Comparison of ENCODE assay signal across 25 cellular contexts in genomic region chr16:19105131-19105530, GRCh38. TPM values are rescaled to one million over a fixed set of nuclear protein-coding genes. Genes with fewer than 3 reads are reported as not detected.
A peak's percentile ranks its signal among the peaks of the same experiment; 100 is the strongest.
DNase-seq lines count a peak whose midpoint lies in the region; ATAC-seq and TF ChIP-seq lines count a peak whose summit lies in the region.
"Had no signal": no experiment of that assay in that cellular context is flagged by ENCODE, and none has a peak within 500 bp of the region (broad histone marks: within the 10 kb centered on the region; RNA-seq: fewer than 3 reads in every experiment).

No MANE protein-coding gene starts in this region.

- ATAC-seq in GM23338 (no peak), GM21526 (IDR thresholded peaks at IDR 0.05; ENCODE audit: low FRiP score, unreplicated experiment) (no peak)
- ATAC-seq: GM12878, PC-3 had no signal

- H3K4me2 ChIP-seq in GM23338 = no peak overlapping the region

- H3K9me2 ChIP-seq in GM23338 (ENCODE audit: insufficient read depth) = no peaks in the 10 kb centered on the region

- no peak for TF ChIP-seq CTCF in GM23338 (conservative IDR thresholded peaks at IDR 0.05; ENCODE audit: low read depth in 2 of 2)
- TF ChIP-seq CTCF in nephron progenitor cell (IDR thresholded peaks at IDR 0.05) = no peak
- no peak for TF ChIP-seq CTCF in type B pancreatic cell (conservative IDR thresholded peaks at IDR 0.05)

- H3K27ac Mint-ChIP-seq in GM23338 = no peak overlapping the region
- peak overlapping the region; percentile 44 for H3K27ac Mint-ChIP-seq in nephron progenitor cell
- no peak overlapping the region for H3K27ac Mint-ChIP-seq in type B pancreatic cell
- no peak overlapping the region for H3K27ac Mint-ChIP-seq in activated T-helper 1 cell treated with anti-CD3 and anti-CD28 coated beads, Interleukin-12 subunit alpha, Interleukin-12 subunit beta, Interleukin-2, Interleukin-4 antibody, amounts not matched to agents 30 ng/mL and 10 ng/mL and 1 ng/mL, durations not matched to agents 14 hours and 24 hours and 36 hours
- H3K27ac Mint-ChIP-seq: CD4-positive, alpha-beta memory T cell; H9; HFFc6 had no signal

- H3K27me3 ChIP-seq in GM23338 (ENCODE audit: insufficient read depth) (no peaks in the 10 kb centered on the region), SJCRH30 (no peaks in the 10 kb centered on the region)

- intact Hi-C loops in activated T-helper 1 cell treated with anti-CD3 and anti-CD28 coated beads, Interleukin-12 subunit alpha, Interleukin-12 subunit beta, Interleukin-2, Interleukin-4 antibody, amounts not matched to agents 30 ng/mL and 10 ng/mL and 1 ng/mL, durations not matched to agents 14 hours and 24 hours and 36 hours (cut with micrococcal nuclease) = no loop called here

- H3K27ac ChIP-seq in GM23338 (ENCODE audit: low read depth) (no peak overlapping the region), SJCRH30 (peak overlapping the region; percentile 58)
- H3K27ac ChIP-seq: GM23248 had no signal

- H3K4me3 Mint-ChIP-seq in GM23338 (no peak overlapping the region), nephron progenitor cell (no peak overlapping the region), type B pancreatic cell (peak overlapping the region; percentile 20)
- no peak overlapping the region for H3K4me3 Mint-ChIP-seq in activated T-helper 1 cell treated with anti-CD3 and anti-CD28 coated beads, Interleukin-12 subunit alpha, Interleukin-12 subunit beta, Interleukin-2, Interleukin-4 antibody, amounts not matched to agents 30 ng/mL and 10 ng/mL and 1 ng/mL, durations not matched to agents 14 hours and 24 hours and 36 hours
- H3K4me3 Mint-ChIP-seq: CD4-positive, alpha-beta memory T cell; H9; HFFc6 had no signal

- H3K9me3 Mint-ChIP-seq in GM23338 (no peaks in the 10 kb centered on the region), nephron progenitor cell (peaks cover 3% of the 10 kb centered on the region), type B pancreatic cell (peaks cover under 1% of the 10 kb centered on the region)
- H3K9me3 Mint-ChIP-seq in activated T-helper 1 cell treated with anti-CD3 and anti-CD28 coated beads, Interleukin-12 subunit alpha, Interleukin-12 subunit beta, Interleukin-2, Interleukin-4 antibody, amounts not matched to agents 30 ng/mL and 10 ng/mL and 1 ng/mL, durations not matched to agents 14 hours and 24 hours and 36 hours = no peaks in the 10 kb centered on the region
- H3K9me3 Mint-ChIP-seq: CD4-positive, alpha-beta memory T cell; H9; HFFc6 had no signal

- H3K4me3 ChIP-seq in GM23338 (no peak overlapping the region), SJCRH30 (no peak overlapping the region)
- H3K4me3 ChIP-seq: GM12878, GM23248 had no signal

- H3K4me1 ChIP-seq in GM23338 (ENCODE audit: insufficient read depth) (no peaks in the 10 kb centered on the region; the same call in 1 of the 2 replicates), SJCRH30 (peaks cover 43% of the 10 kb centered on the region)

- H3K9me3 ChIP-seq in SJCRH30 (replicated peaks) = no peaks in the 10 kb centered on the region

- no peaks in the 10 kb centered on the region for H3K36me3 ChIP-seq in GM23338 (ENCODE audit: insufficient read depth)
- H3K36me3 ChIP-seq in SJCRH30 = no peaks in the 10 kb centered on the region

- no peaks in the 10 kb centered on the region for H3K79me2 ChIP-seq in GM23338 (replicated peaks; ENCODE audit: insufficient read depth)

- H2AFZ ChIP-seq in GM23338 = 0 out of 2 replicates have a peak overlapping the region, but pooled peaks have one; percentile 32
- H2AFZ ChIP-seq: GM23248 had no signal

- H3K4me1 Mint-ChIP-seq in GM23338 (peaks cover 9% of the 10 kb centered on the region), nephron progenitor cell (peaks cover 38% of the 10 kb centered on the region), type B pancreatic cell (ENCODE audit: unreplicated experiment) (peaks cover 24% of the 10 kb centered on the region)
- peaks cover 12% of the 10 kb centered on the region for H3K4me1 Mint-ChIP-seq in activated T-helper 1 cell treated with anti-CD3 and anti-CD28 coated beads, Interleukin-12 subunit alpha, Interleukin-12 subunit beta, Interleukin-2, Interleukin-4 antibody, amounts not matched to agents 30 ng/mL and 10 ng/mL and 1 ng/mL, durations not matched to agents 14 hours and 24 hours and 36 hours (ENCODE audit: low read depth)
- H3K4me1 Mint-ChIP-seq: CD4-positive, alpha-beta memory T cell had no signal

- no peaks in the 10 kb centered on the region for H3F3A ChIP-seq in GM23338 (replicated peaks; ENCODE audit: low read depth)

- DNase-seq in GM23338 (ENCODE audit: low spot score) (no peak), SJCRH30 (no peak), nephron progenitor cell (no peak), type B pancreatic cell (ENCODE audit: extremely low spot score, unreplicated experiment) (no peak), hypothalamus (lab: John Stamatoyannopoulos, UW) (no peak)
- no peak for DNase-seq in activated T-helper 1 cell treated with anti-CD3 and anti-CD28 coated beads, Interleukin-12 subunit alpha, Interleukin-12 subunit beta, Interleukin-2, Interleukin-4 antibody, amounts not matched to agents 30 ng/mL and 10 ng/mL and 1 ng/mL, durations not matched to agents 14 hours and 24 hours and 36 hours (ENCODE audit: low spot score)
- DNase-seq: CD4-positive, alpha-beta memory T cell; COR-L47; GM23248; H9; HFFc6; KG1; MM.1S; NCI-H1048; NCI-H1417 treated with DMSO at 0.1 percent for 48 hours; NCI-H1694 treated with DMSO at 0.1 percent for 48 hours; NCI-H2081; NCI-H2171; NCI-H345; NCI-H524; NCI-H748 treated with DMSO at 0.1 percent for 48 hours; NK-92 treated with Interleukin-12 subunit alpha and Interleukin-12 subunit beta, amount 100 ng/mL, for 24 hours; PC-3 had no signal

- peaks cover 6% of the 10 kb centered on the region for H3K27me3 Mint-ChIP-seq in GM23338 (ENCODE audit: insufficient read depth, low read depth, poor library complexity)
- peaks cover 8% of the 10 kb centered on the region for H3K27me3 Mint-ChIP-seq in nephron progenitor cell (ENCODE audit: low read depth, poor library complexity)
- no peaks in the 10 kb centered on the region for H3K27me3 Mint-ChIP-seq in type B pancreatic cell
- H3K27me3 Mint-ChIP-seq in activated T-helper 1 cell treated with anti-CD3 and anti-CD28 coated beads, Interleukin-12 subunit alpha, Interleukin-12 subunit beta, Interleukin-2, Interleukin-4 antibody, amounts not matched to agents 30 ng/mL and 10 ng/mL and 1 ng/mL, durations not matched to agents 14 hours and 24 hours and 36 hours (ENCODE audit: insufficient read depth) = peaks cover 6% of the 10 kb centered on the region

- no peaks in the 10 kb centered on the region for H4K20me1 ChIP-seq in GM23338 (replicated peaks; ENCODE audit: insufficient read depth)

- H3K36me3 Mint-ChIP-seq in GM23338 (ENCODE audit: low read depth) (no peaks in the 10 kb centered on the region), nephron progenitor cell (ENCODE audit: low read depth) (no peaks in the 10 kb centered on the region), type B pancreatic cell (no peaks in the 10 kb centered on the region)
- H3K36me3 Mint-ChIP-seq in activated T-helper 1 cell treated with anti-CD3 and anti-CD28 coated beads, Interleukin-12 subunit alpha, Interleukin-12 subunit beta, Interleukin-2, Interleukin-4 antibody, amounts not matched to agents 30 ng/mL and 10 ng/mL and 1 ng/mL, durations not matched to agents 14 hours and 24 hours and 36 hours (ENCODE audit: low read depth) = no peaks in the 10 kb centered on the region
- H3K36me3 Mint-ChIP-seq: CD4-positive, alpha-beta memory T cell had no signal

TF ChIP-seq in GM23338, 12 proteins besides CTCF, POLR2A, EP300 and RAD21 (continues in another document):
- TF ChIP-seq ZNF331 (CRISPR knock-in tag; IDR thresholded peaks at IDR 0.05; ENCODE audit: low read depth) (no peak), CREB1 (CRISPR knock-in tag; IDR thresholded peaks at IDR 0.05; ENCODE audit: low read depth) (no peak), ZNF114 (CRISPR knock-in tag; IDR thresholded peaks at IDR 0.05) (no peak), EZH2phosphoT487 (IDR thresholded peaks at IDR 0.05; ENCODE audit: unreplicated experiment) (no peak), EZH2 (IDR thresholded peaks at IDR 0.05; ENCODE audit: low read depth, unreplicated experiment) (no peak), ETS1 (IDR thresholded peaks at IDR 0.05) (no peak), POLR2AphosphoS5 (IDR thresholded peaks at IDR 0.05; ENCODE audit: low read depth) (no peak)

RNA-seq across cellular contexts. Expression of gene ITPRIPL2, which starts 8.6 kb away (rescaled TPM):
- total RNA-seq in GM23338 (2014; rRNA removed; shearing (Covaris generic)) = 5.7 and 8.3 TPM in 2 replicates
- 0.94 TPM in 2 replicates for polyA plus RNA-seq in GM23338 (2016; fragmentation: Nextera tagmentation; extraction: Ambion mirVana)
- 3.5 and 3.6 TPM in 2 replicates for total RNA-seq in SJCRH30 (2014; rRNA removed; shearing (Covaris generic))
- total RNA-seq in type B pancreatic cell (ENCODE audit: low replicate concordance) = 29.5 and 39.2 TPM in 2 replicates
- 46.7 and 49.6 TPM in 2 replicates for total RNA-seq in activated T-helper 1 cell treated with anti-CD3 and anti-CD28 coated beads, Interleukin-12 subunit alpha, Interleukin-12 subunit beta, Interleukin-2, Interleukin-4 antibody, amounts not matched to agents 30 ng/mL and 10 ng/mL and 1 ng/mL, durations not matched to agents 14 hours and 24 hours and 36 hours

RNA-seq across cellular contexts. Expression of gene COQ7, which starts 37.7 kb away (rescaled TPM):
- 17.4 and 17.9 TPM in 2 replicates for total RNA-seq in GM23338 (2014; rRNA removed; shearing (Covaris generic))
- 19.3 and 21.7 TPM in 2 replicates for polyA plus RNA-seq in GM23338 (2016; fragmentation: Nextera tagmentation; extraction: Ambion mirVana)
- 16.8 and 21.5 TPM in 2 replicates for total RNA-seq in SJCRH30 (2014; rRNA removed; shearing (Covaris generic))
- total RNA-seq in type B pancreatic cell (ENCODE audit: low replicate concordance) = 18.2 and 21.7 TPM in 2 replicates
- 17.3 and 19.6 TPM in 2 replicates for total RNA-seq in activated T-helper 1 cell treated with anti-CD3 and anti-CD28 coated beads, Interleukin-12 subunit alpha, Interleukin-12 subunit beta, Interleukin-2, Interleukin-4 antibody, amounts not matched to agents 30 ng/mL and 10 ng/mL and 1 ng/mL, durations not matched to agents 14 hours and 24 hours and 36 hours
